Comparison of ENCODE assay signal across 24 cellular contexts in the genomic region with DNA sequence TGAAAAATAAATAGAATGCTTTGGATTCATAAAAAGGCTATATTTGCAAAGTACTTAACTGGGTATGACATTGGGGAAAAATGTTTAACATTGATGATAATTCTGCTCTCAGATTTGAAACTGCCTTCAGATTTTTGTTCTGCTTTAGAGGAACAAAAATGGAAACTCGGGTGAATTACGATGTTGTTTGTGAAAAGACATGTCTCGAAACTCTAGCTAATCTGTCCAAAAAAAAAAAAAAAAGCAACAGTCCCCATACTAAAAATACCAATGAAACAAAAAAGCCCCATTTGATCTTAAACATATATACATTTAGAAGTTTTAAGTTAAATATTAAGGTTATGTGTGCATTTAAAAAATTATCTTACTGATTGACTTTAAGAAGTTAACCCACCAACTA.
"Had no signal": no experiment of that assay in that cellular context is flagged by ENCODE, and none has a peak within 500 bp of the region (broad histone marks: within the 10 kb centered on the region; RNA-seq: fewer than 3 reads in every experiment).

No MANE protein-coding gene starts in this region.

- H3K9me3 Mint-ChIP-seq: activated T-cell treated with anti-CD3 and anti-CD28 coated beads, Interleukin-2, amount 50 U/mL, for 24 hours; activated T-helper 2 cell treated with anti-CD3 and anti-CD28 coated beads, Interferon-gamma antibody, Interleukin-2, Interleukin-4, amounts not matched to agents 10 μg/mL and 5 μg/mL and 100 μg/mL, durations not matched to agents 14 hours and 24 hours and 36 hours; natural killer cell; T-helper 2 cell treated with Interferon-gamma antibody and Interleukin-4, amounts not matched to agents 5 μg/mL and 100 μg/mL, for 36 hours; type B pancreatic cell had no signal

- H3K36me3 ChIP-seq: vagina had no signal

- H3K27ac ChIP-seq: esophagus muscularis mucosa, testis, vagina had no signal

- H3K36me3 Mint-ChIP-seq: natural killer cell had no signal

- H3K4me3 ChIP-seq: esophagus muscularis mucosa, testis, vagina had no signal

- H3K27me3 ChIP-seq: testis, vagina had no signal

- H3K27me3 Mint-ChIP-seq: type B pancreatic cell had no signal

- H3K4me1 ChIP-seq: testis had no signal

- H3K27ac Mint-ChIP-seq: activated naive CD8-positive, alpha-beta T cell; activated T-cell treated with anti-CD3 and anti-CD28 coated beads, Interleukin-2, amount 50 U/mL, for 24 hours; activated T-helper 2 cell treated with anti-CD3 and anti-CD28 coated beads, Interferon-gamma antibody, Interleukin-2, Interleukin-4, amounts not matched to agents 10 μg/mL and 5 μg/mL and 100 μg/mL, durations not matched to agents 14 hours and 24 hours and 36 hours; natural killer cell; stimulated activated naive B cell treated with anti-CD40 and anti-IgM and Interleukin-4, amounts not matched to agents 10 μg/mL and 1 μg/mL and 100 μg/mL, for 72 hours; T-helper 2 cell treated with Interferon-gamma antibody and Interleukin-4, amounts not matched to agents 5 μg/mL and 100 μg/mL, for 36 hours; type B pancreatic cell had no signal

- FAIRE-seq: endothelial cell of umbilical vein, islet of Langerhans, small intestine had no signal

- ATAC-seq: left ventricle myocardium superior; natural killer cell; sciatic nerve; stimulated activated naive B cell treated with anti-CD40 and anti-IgM and Interleukin-4, amounts not matched to agents 10 μg/mL and 1 μg/mL and 100 μg/mL, for 72 hours had no signal

- H3K9me3 ChIP-seq: esophagus muscularis mucosa, testis, vagina had no signal

- DNase-seq: activated CD4-positive, alpha-beta T cell treated with anti-CD3 and anti-CD28 coated beads for 1 hour; activated naive CD4-positive, alpha-beta T cell; activated T-cell treated with anti-CD3 and anti-CD28 coated beads, Interleukin-2, amount 50 U/mL, for 24 hours; effector memory CD4-positive, alpha-beta T cell; hypothalamus; left ventricle myocardium superior; midbrain; natural killer cell; occipital lobe; small intestine; stimulated activated CD4-positive, alpha-beta T cell treated with anti-CD3 and anti-CD28 coated beads, Interleukin-2, amount 100 ng/mL, for 24 hours; stimulated activated CD8-positive, alpha-beta memory T cell treated with anti-CD3 and anti-CD28 coated beads, Interleukin-4, amount 100 ng/mL, for 48 hours; stimulated activated naive B cell treated with anti-CD40 and anti-IgM and Interleukin-4, amounts not matched to agents 10 μg/mL and 1 μg/mL and 100 μg/mL, for 72 hours; testis; WERI-Rb-1 had no signal

- H3K4me3 Mint-ChIP-seq: activated naive CD8-positive, alpha-beta T cell; activated T-cell treated with anti-CD3 and anti-CD28 coated beads, Interleukin-2, amount 50 U/mL, for 24 hours; natural killer cell; stimulated activated naive B cell treated with anti-CD40 and anti-IgM and Interleukin-4, amounts not matched to agents 10 μg/mL and 1 μg/mL and 100 μg/mL, for 72 hours; T-helper 2 cell treated with Interferon-gamma antibody and Interleukin-4, amounts not matched to agents 5 μg/mL and 100 μg/mL, for 36 hours had no signal
